In genomic region chr20:25439328-25439727, GRCh38 we compare ENCODE assay signal across 19 cellular contexts. TPM values are rescaled to one million over a fixed set of nuclear protein-coding genes. Genes with fewer than 3 reads are reported as not detected.
DNase-seq lines count a peak whose midpoint lies in the region; ATAC-seq and TF ChIP-seq lines count a peak whose summit lies in the region.
"Had no signal": no experiment of that assay in that cellular context is flagged by ENCODE, and none has a peak within 500 bp of the region (broad histone marks: within the 10 kb centered on the region; RNA-seq: fewer than 3 reads in every experiment).

No MANE protein-coding gene starts in this region.

- H3K36me3 ChIP-seq in DOHH2 (ENCODE audit: control insufficient read depth, low read length): peaks cover 80% of the 10 kb centered on the region
- H3K36me3 ChIP-seq: sigmoid colon had no signal

- in situ Hi-C loops in KBM-7 (cut with MboI; ENCODE audit: low pct_unique_long_range_greater_than_20kb, low sequenced_read_pairs): no loop called here

- no peaks in the 10 kb centered on the region for H3K9me3 Mint-ChIP-seq in natural killer cell treated with Interleukin-12 subunit alpha and Interleukin-12 subunit beta and Interleukin-15 and Interleukin-18, amount 100 ng/mL, for 72 hours
- H3K9me3 Mint-ChIP-seq: type B pancreatic cell had no signal

- H3K4me1 ChIP-seq in DOHH2 (ENCODE audit: control insufficient read depth, low read length): peaks cover 18% of the 10 kb centered on the region
- H3K4me1 ChIP-seq: body of pancreas had no signal

- peaks cover 6% of the 10 kb centered on the region for H3K36me3 Mint-ChIP-seq in natural killer cell treated with Interleukin-12 subunit alpha and Interleukin-12 subunit beta and Interleukin-15 and Interleukin-18, amount 100 ng/mL, for 72 hours

- H3K9me2 ChIP-seq in DOHH2 (replicated peaks; ENCODE audit: control insufficient read depth, low read length): no peaks in the 10 kb centered on the region

- no peaks in the 10 kb centered on the region for H3K9me3 ChIP-seq in DOHH2 (ENCODE audit: control insufficient read depth, insufficient read depth, low read length)
- H3K9me3 ChIP-seq: body of pancreas, sigmoid colon had no signal

- H3K4me2 ChIP-seq in DOHH2 (ENCODE audit: low read length): peak overlapping the region; percentile 31

- no peaks in the 10 kb centered on the region for H3K4me1 Mint-ChIP-seq in natural killer cell treated with Interleukin-12 subunit alpha and Interleukin-12 subunit beta and Interleukin-15 and Interleukin-18, amount 100 ng/mL, for 72 hours (ENCODE audit: low read depth in 2 of 2)

- peak; percentile 43 for DNase-seq in KBM-7
- peak; percentile 73 for DNase-seq in SIG-M5 treated with dmso at 0.1 percent for 504 hours (lab: John Stamatoyannopoulos, UW; ENCODE audit: unreplicated experiment)
- DNase-seq in GM03348 (ENCODE audit: low spot score): no peak
- DNase-seq in natural killer cell treated with Interleukin-12 subunit alpha and Interleukin-12 subunit beta and Interleukin-15 and Interleukin-18, amount 100 ng/mL, for 72 hours (ENCODE audit: low spot score): no peak
- DNase-seq in hepatic stellate cell (ENCODE audit: low spot score): no peak
- DNase-seq in NCI-H510A (lab: John Stamatoyannopoulos, UW): no peak
- DNase-seq: activated CD4-positive, CD25-positive, alpha-beta regulatory T cell; activated naive CD4-positive, alpha-beta T cell treated with anti-CD3 and anti-CD28 coated beads, Interleukin-2, amount 50 U/mL, for 16 hours; body of pancreas; erythroblast; mesendoderm; NCI-H1092 treated with DMSO at 0.1 percent for 48 hours; PC-3; sigmoid colon; stimulated activated CD4-positive, alpha-beta T cell treated with anti-CD3 and anti-CD28 coated beads, Interleukin-2, amount 100 ng/mL, for 48 hours; SW 1271 had no signal

- H3K27me3 Mint-ChIP-seq in natural killer cell treated with Interleukin-12 subunit alpha and Interleukin-12 subunit beta and Interleukin-15 and Interleukin-18, amount 100 ng/mL, for 72 hours: no peaks in the 10 kb centered on the region
- H3K27me3 Mint-ChIP-seq: type B pancreatic cell had no signal

- ATAC-seq in GM19372 (IDR thresholded peaks at IDR 0.05; ENCODE audit: low read depth, unreplicated experiment): peak; percentile 75
- ATAC-seq in natural killer cell treated with Interleukin-12 subunit alpha and Interleukin-12 subunit beta and Interleukin-15 and Interleukin-18, amount 100 ng/mL, for 72 hours: no peak
- ATAC-seq: body of pancreas, PC-3 had no signal

- H3K79me2 ChIP-seq in DOHH2 (ENCODE audit: control insufficient read depth, low read length): peaks cover 4% of the 10 kb centered on the region; the same call in 1 of the 2 replicates

- H3K27me3 ChIP-seq in DOHH2 (ENCODE audit: control insufficient read depth, low read length): no peaks in the 10 kb centered on the region
- H3K27me3 ChIP-seq: body of pancreas, sigmoid colon had no signal

- no peak overlapping the region for H3K27ac Mint-ChIP-seq in natural killer cell treated with Interleukin-12 subunit alpha and Interleukin-12 subunit beta and Interleukin-15 and Interleukin-18, amount 100 ng/mL, for 72 hours
- H3K27ac Mint-ChIP-seq: type B pancreatic cell had no signal

- no peak overlapping the region for H3K4me3 ChIP-seq in DOHH2 (ENCODE audit: low read length)
- H3K4me3 ChIP-seq: body of pancreas, sigmoid colon had no signal

- no peak overlapping the region for H3K27ac ChIP-seq in DOHH2 (ENCODE audit: low read depth, low read length)
- H3K27ac ChIP-seq: body of pancreas, sigmoid colon had no signal

- H3K4me3 Mint-ChIP-seq in natural killer cell treated with Interleukin-12 subunit alpha and Interleukin-12 subunit beta and Interleukin-15 and Interleukin-18, amount 100 ng/mL, for 72 hours: no peak overlapping the region
- H3K4me3 Mint-ChIP-seq: type B pancreatic cell had no signal

- no peak for TF ChIP-seq CTCF in DOHH2 (IDR thresholded peaks at IDR 0.05; ENCODE audit: low read depth, low read length, poor library complexity, severe bottlenecking)

- no peaks in the 10 kb centered on the region for H4K20me1 ChIP-seq in DOHH2 (ENCODE audit: control insufficient read depth, insufficient read depth, low read depth, low read length)

- no peaks in the 10 kb centered on the region for H3F3A ChIP-seq in DOHH2 (ENCODE audit: control insufficient read depth, insufficient read depth)

RNA-seq across cellular contexts. Expression of gene GINS1, which starts 31.9 kb away (rescaled TPM):
- 10 to 100 TPM; 17.6 to 36.7 TPM for total RNA-seq in natural killer cell treated with Interleukin-12 subunit alpha and Interleukin-12 subunit beta and Interleukin-15 and Interleukin-18, amount 100 ng/mL, for 72 hours

RNA-seq across cellular contexts. Expression of gene ABHD12, which starts 48.7 kb away (rescaled TPM):
- total RNA-seq in natural killer cell treated with Interleukin-12 subunit alpha and Interleukin-12 subunit beta and Interleukin-15 and Interleukin-18, amount 100 ng/mL, for 72 hours: 10 to 100 TPM; 33.1 to 47.3 TPM

Comparison
In these comparisons a context has a peak if more than half of its experiments do, and no peak if none do; other contexts are left out.
1. DNase-seq: peak in KBM-7 (single experiment) and SIG-M5 treated with dmso at 0.1 percent for 504 hours (single experiment); none in GM03348 (single experiment), natural killer cell treated with Interleukin-12 subunit alpha and Interleukin-12 subunit beta and Interleukin-15 and Interleukin-18, amount 100 ng/mL, for 72 hours (single experiment), hepatic stellate cell (single experiment) and NCI-H510A (single experiment).